ENCODE assay signal across 1 cellular context in the genomic region with DNA sequence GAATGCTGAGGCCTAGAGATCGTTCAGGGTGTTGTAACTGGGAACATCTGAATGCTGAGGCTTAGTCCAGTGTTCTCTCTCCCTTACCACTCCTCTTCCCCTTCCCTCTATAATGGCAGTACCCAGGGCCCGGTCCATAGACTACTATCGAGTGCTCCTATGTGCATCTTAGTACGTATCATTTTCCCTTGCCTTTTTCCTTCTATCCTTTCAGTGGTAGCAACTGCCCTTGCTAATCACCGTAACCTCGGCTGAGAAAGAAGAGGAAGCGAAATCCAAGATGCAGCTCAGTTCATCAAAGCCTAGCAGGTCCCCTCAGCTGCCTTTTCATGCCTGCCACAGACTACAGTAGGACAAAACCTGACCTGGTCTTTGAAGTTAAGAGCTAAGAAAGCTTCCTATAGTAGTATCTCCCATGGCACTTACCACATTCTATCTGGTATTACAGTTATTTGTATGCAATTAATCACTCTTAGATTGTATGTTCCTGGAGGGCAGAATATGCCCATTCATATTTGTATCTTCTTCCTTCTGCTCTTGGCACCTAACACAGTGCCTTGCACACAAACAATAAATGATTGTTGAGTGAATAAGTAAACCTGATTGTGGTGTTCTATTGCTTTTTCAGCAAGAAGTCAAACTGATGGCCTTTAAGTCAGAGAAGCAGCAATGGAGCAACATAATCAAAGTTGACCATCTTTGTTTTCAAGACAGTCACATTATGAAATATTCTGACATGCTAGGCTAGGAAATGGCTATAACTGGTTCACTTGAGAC.
TF ChIP-seq lines count a peak whose summit lies in the region.

No MANE protein-coding gene starts in this region.

TF ChIP-seq in HepG2, 621 proteins besides CTCF, POLR2A, EP300 and RAD21:
- TF ChIP-seq ZFX (CRISPR knock-in tag; IDR thresholded peaks at IDR 0.05; ENCODE audit: low read depth) (no peak), RBM39 (IDR thresholded peaks at IDR 0.05; ENCODE audit: low read depth, low read length, poor library complexity, severe bottlenecking) (no peak), TBP (CRISPR knock-in tag; IDR thresholded peaks at IDR 0.05) (no peak), FOXC1 (CRISPR knock-in tag; IDR thresholded peaks at IDR 0.05; ENCODE audit: borderline replicate concordance) (no peak), ERF (CRISPR knock-in tag; IDR thresholded peaks at IDR 0.05) (no peak), SNAI1 (CRISPR knock-in tag; IDR thresholded peaks at IDR 0.05; ENCODE audit: borderline replicate concordance) (no peak)
- TF ChIP-seq, protein P1, sequence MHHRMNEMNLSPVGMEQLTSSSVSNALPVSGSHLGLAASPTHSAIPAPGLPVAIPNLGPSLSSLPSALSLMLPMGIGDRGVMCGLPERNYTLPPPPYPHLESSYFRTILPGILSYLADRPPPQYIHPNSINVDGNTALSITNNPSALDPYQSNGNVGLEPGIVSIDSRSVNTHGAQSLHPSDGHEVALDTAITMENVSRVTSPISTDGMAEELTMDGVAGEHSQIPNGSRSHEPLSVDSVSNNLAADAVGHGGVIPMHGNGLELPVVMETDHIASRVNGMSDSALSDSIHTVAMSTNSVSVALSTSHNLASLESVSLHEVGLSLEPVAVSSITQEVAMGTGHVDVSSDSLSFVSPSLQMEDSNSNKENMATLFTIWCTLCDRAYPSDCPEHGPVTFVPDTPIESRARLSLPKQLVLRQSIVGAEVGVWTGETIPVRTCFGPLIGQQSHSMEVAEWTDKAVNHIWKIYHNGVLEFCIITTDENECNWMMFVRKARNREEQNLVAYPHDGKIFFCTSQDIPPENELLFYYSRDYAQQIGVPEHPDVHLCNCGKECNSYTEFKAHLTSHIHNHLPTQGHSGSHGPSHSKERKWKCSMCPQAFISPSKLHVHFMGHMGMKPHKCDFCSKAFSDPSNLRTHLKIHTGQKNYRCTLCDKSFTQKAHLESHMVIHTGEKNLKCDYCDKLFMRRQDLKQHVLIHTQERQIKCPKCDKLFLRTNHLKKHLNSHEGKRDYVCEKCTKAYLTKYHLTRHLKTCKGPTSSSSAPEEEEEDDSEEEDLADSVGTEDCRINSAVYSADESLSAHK (CRISPR knock-in tag; IDR thresholded peaks at IDR 0.05; ENCODE audit: borderline replicate concordance): no peak
- TF ChIP-seq, protein P2, sequence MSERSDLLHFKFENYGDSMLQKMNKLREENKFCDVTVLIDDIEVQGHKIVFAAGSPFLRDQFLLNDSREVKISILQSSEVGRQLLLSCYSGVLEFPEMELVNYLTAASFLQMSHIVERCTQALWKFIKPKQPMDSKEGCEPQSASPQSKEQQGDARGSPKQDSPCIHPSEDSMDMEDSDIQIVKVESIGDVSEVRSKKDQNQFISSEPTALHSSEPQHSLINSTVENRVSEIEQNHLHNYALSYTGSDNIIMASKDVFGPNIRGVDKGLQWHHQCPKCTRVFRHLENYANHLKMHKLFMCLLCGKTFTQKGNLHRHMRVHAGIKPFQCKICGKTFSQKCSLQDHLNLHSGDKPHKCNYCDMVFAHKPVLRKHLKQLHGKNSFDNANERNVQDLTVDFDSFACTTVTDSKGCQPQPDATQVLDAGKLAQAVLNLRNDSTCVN (CRISPR knock-in tag; IDR thresholded peaks at IDR 0.05; ENCODE audit: borderline replicate concordance): no peak
- TF ChIP-seq, protein P3, sequence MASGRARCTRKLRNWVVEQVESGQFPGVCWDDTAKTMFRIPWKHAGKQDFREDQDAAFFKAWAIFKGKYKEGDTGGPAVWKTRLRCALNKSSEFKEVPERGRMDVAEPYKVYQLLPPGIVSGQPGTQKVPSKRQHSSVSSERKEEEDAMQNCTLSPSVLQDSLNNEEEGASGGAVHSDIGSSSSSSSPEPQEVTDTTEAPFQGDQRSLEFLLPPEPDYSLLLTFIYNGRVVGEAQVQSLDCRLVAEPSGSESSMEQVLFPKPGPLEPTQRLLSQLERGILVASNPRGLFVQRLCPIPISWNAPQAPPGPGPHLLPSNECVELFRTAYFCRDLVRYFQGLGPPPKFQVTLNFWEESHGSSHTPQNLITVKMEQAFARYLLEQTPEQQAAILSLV (CRISPR knock-in tag; IDR thresholded peaks at IDR 0.05; ENCODE audit: borderline replicate concordance): no peak
- TF ChIP-seq, protein P4, sequence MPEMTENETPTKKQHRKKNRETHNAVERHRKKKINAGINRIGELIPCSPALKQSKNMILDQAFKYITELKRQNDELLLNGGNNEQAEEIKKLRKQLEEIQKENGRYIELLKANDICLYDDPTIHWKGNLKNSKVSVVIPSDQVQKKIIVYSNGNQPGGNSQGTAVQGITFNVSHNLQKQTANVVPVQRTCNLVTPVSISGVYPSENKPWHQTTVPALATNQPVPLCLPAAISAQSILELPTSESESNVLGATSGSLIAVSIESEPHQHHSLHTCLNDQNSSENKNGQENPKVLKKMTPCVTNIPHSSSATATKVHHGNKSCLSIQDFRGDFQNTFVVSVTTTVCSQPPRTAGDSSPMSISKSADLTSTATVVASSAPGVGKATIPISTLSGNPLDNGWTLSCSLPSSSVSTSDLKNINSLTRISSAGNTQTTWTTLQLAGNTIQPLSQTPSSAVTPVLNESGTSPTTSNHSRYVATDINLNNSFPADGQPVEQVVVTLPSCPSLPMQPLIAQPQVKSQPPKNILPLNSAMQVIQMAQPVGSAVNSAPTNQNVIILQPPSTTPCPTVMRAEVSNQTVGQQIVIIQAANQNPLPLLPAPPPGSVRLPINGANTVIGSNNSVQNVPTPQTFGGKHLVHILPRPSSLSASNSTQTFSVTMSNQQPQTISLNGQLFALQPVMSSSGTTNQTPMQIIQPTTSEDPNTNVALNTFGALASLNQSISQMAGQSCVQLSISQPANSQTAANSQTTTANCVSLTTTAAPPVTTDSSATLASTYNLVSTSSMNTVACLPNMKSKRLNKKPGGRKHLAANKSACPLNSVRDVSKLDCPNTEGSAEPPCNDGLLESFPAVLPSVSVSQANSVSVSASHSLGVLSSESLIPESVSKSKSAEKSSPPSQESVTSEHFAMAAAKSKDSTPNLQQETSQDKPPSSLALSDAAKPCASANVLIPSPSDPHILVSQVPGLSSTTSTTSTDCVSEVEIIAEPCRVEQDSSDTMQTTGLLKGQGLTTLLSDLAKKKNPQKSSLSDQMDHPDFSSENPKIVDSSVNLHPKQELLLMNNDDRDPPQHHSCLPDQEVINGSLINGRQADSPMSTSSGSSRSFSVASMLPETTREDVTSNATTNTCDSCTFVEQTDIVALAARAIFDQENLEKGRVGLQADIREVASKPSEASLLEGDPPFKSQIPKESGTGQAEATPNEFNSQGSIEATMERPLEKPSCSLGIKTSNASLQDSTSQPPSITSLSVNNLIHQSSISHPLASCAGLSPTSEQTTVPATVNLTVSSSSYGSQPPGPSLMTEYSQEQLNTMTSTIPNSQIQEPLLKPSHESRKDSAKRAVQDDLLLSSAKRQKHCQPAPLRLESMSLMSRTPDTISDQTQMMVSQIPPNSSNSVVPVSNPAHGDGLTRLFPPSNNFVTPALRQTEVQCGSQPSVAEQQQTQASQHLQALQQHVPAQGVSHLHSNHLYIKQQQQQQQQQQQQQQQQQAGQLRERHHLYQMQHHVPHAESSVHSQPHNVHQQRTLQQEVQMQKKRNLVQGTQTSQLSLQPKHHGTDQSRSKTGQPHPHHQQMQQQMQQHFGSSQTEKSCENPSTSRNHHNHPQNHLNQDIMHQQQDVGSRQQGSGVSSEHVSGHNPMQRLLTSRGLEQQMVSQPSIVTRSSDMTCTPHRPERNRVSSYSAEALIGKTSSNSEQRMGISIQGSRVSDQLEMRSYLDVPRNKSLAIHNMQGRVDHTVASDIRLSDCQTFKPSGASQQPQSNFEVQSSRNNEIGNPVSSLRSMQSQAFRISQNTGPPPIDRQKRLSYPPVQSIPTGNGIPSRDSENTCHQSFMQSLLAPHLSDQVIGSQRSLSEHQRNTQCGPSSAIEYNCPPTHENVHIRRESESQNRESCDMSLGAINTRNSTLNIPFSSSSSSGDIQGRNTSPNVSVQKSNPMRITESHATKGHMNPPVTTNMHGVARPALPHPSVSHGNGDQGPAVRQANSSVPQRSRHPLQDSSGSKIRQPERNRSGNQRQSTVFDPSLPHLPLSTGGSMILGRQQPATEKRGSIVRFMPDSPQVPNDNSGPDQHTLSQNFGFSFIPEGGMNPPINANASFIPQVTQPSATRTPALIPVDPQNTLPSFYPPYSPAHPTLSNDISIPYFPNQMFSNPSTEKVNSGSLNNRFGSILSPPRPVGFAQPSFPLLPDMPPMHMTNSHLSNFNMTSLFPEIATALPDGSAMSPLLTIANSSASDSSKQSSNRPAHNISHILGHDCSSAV (CRISPR knock-in tag; IDR thresholded peaks at IDR 0.05; ENCODE audit: borderline replicate concordance): no peak
